ENCODE assay signal across 17 cellular contexts in genomic region chr3:33093847-33094246, GRCh38.
"Had no signal": no experiment of that assay in that cellular context is flagged by ENCODE, and none has a peak within 500 bp of the region (broad histone marks: within the 10 kb centered on the region; RNA-seq: fewer than 3 reads in every experiment).

No MANE protein-coding gene starts in this region.

- H3K9me3 Mint-ChIP-seq: activated B cell treated with CpG ODN at 0.5 μM for 24 hours; activated CD8-positive, alpha-beta T cell treated with anti-CD3 and anti-CD28 coated beads for 36 hours; activated naive CD8-positive, alpha-beta T cell treated with anti-CD3 and anti-CD28 coated beads, Interleukin-2, amount 10 ng/mL, durations not matched to agents 7 days and 5 days; naive thymus-derived CD4-positive, alpha-beta T cell; T-helper 1 cell treated with Interleukin-12 subunit alpha and Interleukin-12 subunit beta and Interleukin-4 antibody, amounts not matched to agents 30 μg/mL and 1 μg/mL, for 36 hours had no signal

- H3K4me3 ChIP-seq: left ventricle myocardium inferior, mucosa of descending colon, stomach, testis, upper lobe of right lung had no signal

- H3K9me3 ChIP-seq: left ventricle myocardium inferior, mucosa of descending colon, stomach, testis, upper lobe of right lung had no signal

- H3K27me3 Mint-ChIP-seq: activated B cell treated with CpG ODN at 0.5 μM for 24 hours; activated naive CD8-positive, alpha-beta T cell treated with anti-CD3 and anti-CD28 coated beads, Interleukin-2, amount 10 ng/mL, durations not matched to agents 7 days and 5 days had no signal

- H3K27ac Mint-ChIP-seq: activated B cell treated with CpG ODN at 0.5 μM for 24 hours; activated CD8-positive, alpha-beta T cell treated with anti-CD3 and anti-CD28 coated beads for 36 hours; activated naive CD8-positive, alpha-beta T cell treated with anti-CD3 and anti-CD28 coated beads, Interleukin-2, amount 10 ng/mL, durations not matched to agents 7 days and 5 days; T-helper 1 cell treated with Interleukin-12 subunit alpha and Interleukin-12 subunit beta and Interleukin-4 antibody, amounts not matched to agents 30 μg/mL and 1 μg/mL, for 36 hours had no signal

- ATAC-seq: activated CD8-positive, alpha-beta T cell treated with anti-CD3 and anti-CD28 coated beads for 36 hours; mucosa of descending colon; naive thymus-derived CD4-positive, alpha-beta T cell; sciatic nerve; upper lobe of right lung had no signal

- H3K27me3 ChIP-seq: brain microvascular endothelial cell, stomach, testis, upper lobe of right lung had no signal

- H3K4me3 Mint-ChIP-seq: activated B cell treated with CpG ODN at 0.5 μM for 24 hours; activated CD8-positive, alpha-beta T cell treated with anti-CD3 and anti-CD28 coated beads for 36 hours; activated naive CD8-positive, alpha-beta T cell treated with anti-CD3 and anti-CD28 coated beads, Interleukin-2, amount 10 ng/mL, durations not matched to agents 7 days and 5 days; T-helper 1 cell treated with Interleukin-12 subunit alpha and Interleukin-12 subunit beta and Interleukin-4 antibody, amounts not matched to agents 30 μg/mL and 1 μg/mL, for 36 hours had no signal

- H3K27ac ChIP-seq: brain microvascular endothelial cell, stomach, testis, upper lobe of right lung had no signal

- DNase-seq: activated B cell treated with CpG ODN at 0.5 μM for 24 hours; activated CD4-positive, alpha-beta T cell treated with anti-CD3 and anti-CD28 coated beads for 48 hours; activated CD8-positive, alpha-beta T cell treated with anti-CD3 and anti-CD28 coated beads for 36 hours; activated naive CD4-positive, alpha-beta T cell; activated naive CD8-positive, alpha-beta T cell treated with anti-CD3 and anti-CD28 coated beads, Interleukin-2, amount 10 ng/mL, durations not matched to agents 7 days and 5 days; brain microvascular endothelial cell; cortex of kidney; effector CD8-positive, alpha-beta T cell; foreskin melanocyte; left ventricle myocardium inferior; mucosa of descending colon; naive thymus-derived CD4-positive, alpha-beta T cell; stomach; testis; upper lobe of right lung had no signal
